13 cellular contexts compared by ENCODE assay signal in the genomic region with DNA sequence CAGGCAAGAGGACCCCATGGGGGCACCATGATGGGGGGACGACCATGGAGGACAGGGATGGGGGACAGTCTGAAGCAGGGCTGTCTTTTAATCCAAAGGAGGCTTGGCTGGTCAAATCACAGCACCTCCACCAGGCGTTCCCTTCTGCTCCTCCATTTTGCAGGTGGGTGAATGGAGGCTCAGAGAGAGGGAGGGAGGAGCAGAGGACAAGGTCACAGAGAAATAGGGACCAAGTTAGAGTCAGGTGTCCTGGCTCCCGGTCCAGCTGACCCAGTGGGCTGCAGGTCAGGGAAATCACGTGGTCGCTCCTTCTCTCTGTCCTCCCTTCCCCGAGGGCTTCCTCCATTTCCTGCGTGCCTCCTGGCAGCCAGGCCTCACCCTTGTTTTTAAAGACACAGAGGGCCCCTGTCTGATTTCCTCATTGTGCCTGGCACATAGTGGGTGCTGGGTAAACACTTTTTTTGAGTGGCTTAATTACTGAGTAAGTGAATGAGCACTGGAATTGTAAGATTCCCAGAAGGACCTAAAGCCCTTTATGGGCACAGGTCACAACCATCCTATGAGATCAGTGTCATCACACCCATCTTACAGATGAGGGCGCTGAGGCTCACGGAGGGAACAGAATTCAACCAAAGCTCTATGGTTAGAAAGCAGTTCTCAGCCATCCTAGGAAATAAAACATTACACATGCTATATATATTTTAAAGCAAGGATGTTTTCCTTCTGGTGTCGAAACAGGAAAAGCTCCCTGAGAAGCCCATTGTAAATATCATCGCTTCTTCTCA.
A peak's percentile ranks its signal among the peaks of the same experiment; 100 is the strongest.
DNase-seq lines count a peak whose midpoint lies in the region; ATAC-seq, FAIRE-seq and TF ChIP-seq lines count a peak whose summit lies in the region.
"Had no signal": no experiment of that assay in that cellular context is flagged by ENCODE, and none has a peak within 500 bp of the region (broad histone marks: within the 10 kb centered on the region; RNA-seq: fewer than 3 reads in every experiment).

No MANE protein-coding gene starts in this region.

- no peaks in the 10 kb centered on the region for H3K27me3 ChIP-seq in RWPE2 (ENCODE audit: insufficient read depth, poor library complexity, severe bottlenecking)
- no peaks in the 10 kb centered on the region for H3K27me3 ChIP-seq in tibial nerve
- H3K27me3 ChIP-seq: upper lobe of left lung had no signal

- intact Hi-C loops in activated CD4-positive, alpha-beta T cell treated with anti-CD3 and anti-CD28 coated beads for 36 hours (cut with DNase I, micrococcal nuclease): loop anchor here in 1 of 2 experiments (1.0 kb wide), 1 partner anchor 278 kb away; no protein-coding TSS in a partner anchor
- intact Hi-C loops in activated CD4-positive, alpha-beta T cell treated with anti-CD3 and anti-CD28 coated beads, Interleukin-2, amount 10 ng/mL, durations not matched to agents 24 days and 14 days (cut with micrococcal nuclease): no loop called here

- WGBS in tibial nerve, 2 donors: 36 to 49% methylated on average over 11 of the region's 11 CpGs

- H3K4me1 Mint-ChIP-seq in activated CD4-positive, alpha-beta T cell treated with anti-CD3 and anti-CD28 coated beads for 36 hours: no peaks in the 10 kb centered on the region
- H3K4me1 Mint-ChIP-seq in activated CD4-positive, alpha-beta T cell treated with anti-CD3 and anti-CD28 coated beads, Interleukin-2, amount 10 ng/mL, durations not matched to agents 24 days and 14 days: no peaks in the 10 kb centered on the region
- peaks cover 10% of the 10 kb centered on the region for H3K4me1 Mint-ChIP-seq in type B pancreatic cell (ENCODE audit: unreplicated experiment)
- H3K4me1 Mint-ChIP-seq in natural killer cell treated with Interleukin-12 subunit alpha and Interleukin-12 subunit beta and Interleukin-15 and Interleukin-18, amount 100 ng/mL, for 72 hours (ENCODE audit: low read depth in 2 of 2): no peaks in the 10 kb centered on the region

- no peaks in the 10 kb centered on the region for H3K36me3 Mint-ChIP-seq in activated CD4-positive, alpha-beta T cell treated with anti-CD3 and anti-CD28 coated beads for 36 hours (ENCODE audit: low read depth)
- H3K36me3 Mint-ChIP-seq in activated CD4-positive, alpha-beta T cell treated with anti-CD3 and anti-CD28 coated beads, Interleukin-2, amount 10 ng/mL, durations not matched to agents 24 days and 14 days (ENCODE audit: low read depth): no peaks in the 10 kb centered on the region
- no peaks in the 10 kb centered on the region for H3K36me3 Mint-ChIP-seq in type B pancreatic cell
- H3K36me3 Mint-ChIP-seq in natural killer cell treated with Interleukin-12 subunit alpha and Interleukin-12 subunit beta and Interleukin-15 and Interleukin-18, amount 100 ng/mL, for 72 hours: no peaks in the 10 kb centered on the region
- H3K36me3 Mint-ChIP-seq: naive B cell had no signal

- TF ChIP-seq POLR2A in tibial nerve (IDR thresholded peaks at IDR 0.05): no peak

- peak; percentile 19 for DNase-seq in activated CD4-positive, alpha-beta T cell treated with anti-CD3 and anti-CD28 coated beads for 36 hours
- DNase-seq in activated CD4-positive, alpha-beta T cell treated with anti-CD3 and anti-CD28 coated beads, Interleukin-2, amount 10 ng/mL, durations not matched to agents 24 days and 14 days: no peak
- DNase-seq in RWPE2 (ENCODE audit: low spot score) (no peak), fibroblast of the conjunctiva (ENCODE audit: low read depth) (peak; percentile 23), type B pancreatic cell (ENCODE audit: extremely low spot score, unreplicated experiment) (no peak), frontal cortex (ENCODE audit: low spot score in 2 of 2) (no peak), tibial nerve (ENCODE audit: low spot score in 2 of 2) (no peak)
- DNase-seq in natural killer cell treated with Interleukin-12 subunit alpha and Interleukin-12 subunit beta and Interleukin-15 and Interleukin-18, amount 100 ng/mL, for 72 hours (ENCODE audit: low spot score): no peak
- DNase-seq: gastrocnemius medialis; naive B cell; stimulated activated CD4-positive, alpha-beta T cell treated with anti-CD3 and anti-CD28 coated beads, Interleukin-4, amount 100 ng/mL, for 24 hours had no signal

- no peaks in the 10 kb centered on the region for H3K9me3 Mint-ChIP-seq in activated CD4-positive, alpha-beta T cell treated with anti-CD3 and anti-CD28 coated beads for 36 hours (ENCODE audit: low read depth)
- no peaks in the 10 kb centered on the region for H3K9me3 Mint-ChIP-seq in activated CD4-positive, alpha-beta T cell treated with anti-CD3 and anti-CD28 coated beads, Interleukin-2, amount 10 ng/mL, durations not matched to agents 24 days and 14 days
- H3K9me3 Mint-ChIP-seq in type B pancreatic cell: no peaks in the 10 kb centered on the region
- H3K9me3 Mint-ChIP-seq in natural killer cell treated with Interleukin-12 subunit alpha and Interleukin-12 subunit beta and Interleukin-15 and Interleukin-18, amount 100 ng/mL, for 72 hours: no peaks in the 10 kb centered on the region
- H3K9me3 Mint-ChIP-seq: naive B cell had no signal

- TF ChIP-seq EP300 in tibial nerve (IDR thresholded peaks at IDR 0.05): no peak

- H3K27ac Mint-ChIP-seq in activated CD4-positive, alpha-beta T cell treated with anti-CD3 and anti-CD28 coated beads for 36 hours: no peak overlapping the region
- H3K27ac Mint-ChIP-seq in activated CD4-positive, alpha-beta T cell treated with anti-CD3 and anti-CD28 coated beads, Interleukin-2, amount 10 ng/mL, durations not matched to agents 24 days and 14 days: no peak overlapping the region
- H3K27ac Mint-ChIP-seq in type B pancreatic cell: no peak overlapping the region
- H3K27ac Mint-ChIP-seq in natural killer cell treated with Interleukin-12 subunit alpha and Interleukin-12 subunit beta and Interleukin-15 and Interleukin-18, amount 100 ng/mL, for 72 hours: no peak overlapping the region

- CTCF ChIA-PET in activated CD4-positive, alpha-beta T cell treated with anti-CD3 and anti-CD28 coated beads for 36 hours (lab: Charles Lee): interaction anchor here (0.6 to 1.2 kb wide), 3 partner anchors 24 to 378 kb away, joined by 3 to 4 read pairs (median 4); partner anchors contain the start of gene FBXW11

- no peaks in the 10 kb centered on the region for H3K36me3 ChIP-seq in RWPE2 (ENCODE audit: low read depth)
- H3K36me3 ChIP-seq in tibial nerve: no peaks in the 10 kb centered on the region
- H3K36me3 ChIP-seq: gastrocnemius medialis, upper lobe of left lung had no signal

- FAIRE-seq in frontal cortex (lab: Jason Lieb, UNC): no peak
- FAIRE-seq: GM18507 had no signal

- H3K27ac ChIP-seq in RWPE2 (ENCODE audit: poor library complexity, severe bottlenecking) (no peak overlapping the region), tibial nerve (no peak overlapping the region)
- H3K27ac ChIP-seq: gastrocnemius medialis, upper lobe of left lung had no signal

- H3K4me1 ChIP-seq in RWPE2 (ENCODE audit: insufficient read depth, poor library complexity, severe bottlenecking): peaks cover 4% of the 10 kb centered on the region
- peaks cover 0 to 15% (median 2%) of the 10 kb centered on the region in 4 donors for H3K4me1 ChIP-seq in tibial nerve

- peaks cover 20% of the 10 kb centered on the region for H3K27me3 Mint-ChIP-seq in activated CD4-positive, alpha-beta T cell treated with anti-CD3 and anti-CD28 coated beads for 36 hours
- peaks cover 16% of the 10 kb centered on the region for H3K27me3 Mint-ChIP-seq in activated CD4-positive, alpha-beta T cell treated with anti-CD3 and anti-CD28 coated beads, Interleukin-2, amount 10 ng/mL, durations not matched to agents 24 days and 14 days
- peaks cover 59% of the 10 kb centered on the region for H3K27me3 Mint-ChIP-seq in type B pancreatic cell
- H3K27me3 Mint-ChIP-seq in natural killer cell treated with Interleukin-12 subunit alpha and Interleukin-12 subunit beta and Interleukin-15 and Interleukin-18, amount 100 ng/mL, for 72 hours: peaks cover 36 to 40% of the 10 kb centered on the region in 2 donors

- no peak overlapping the region for H3K4me3 Mint-ChIP-seq in activated CD4-positive, alpha-beta T cell treated with anti-CD3 and anti-CD28 coated beads for 36 hours
- no peak overlapping the region for H3K4me3 Mint-ChIP-seq in activated CD4-positive, alpha-beta T cell treated with anti-CD3 and anti-CD28 coated beads, Interleukin-2, amount 10 ng/mL, durations not matched to agents 24 days and 14 days
- peak overlapping the region; percentile 76 for H3K4me3 Mint-ChIP-seq in type B pancreatic cell
- H3K4me3 Mint-ChIP-seq in natural killer cell treated with Interleukin-12 subunit alpha and Interleukin-12 subunit beta and Interleukin-15 and Interleukin-18, amount 100 ng/mL, for 72 hours: no peak overlapping the region
- H3K4me3 Mint-ChIP-seq: naive B cell had no signal

- POLR2A ChIA-PET in activated CD4-positive, alpha-beta T cell treated with anti-CD3 and anti-CD28 coated beads for 36 hours (lab: Charles Lee): no interaction called here

- no peaks in the 10 kb centered on the region for H3K9me3 ChIP-seq in RWPE2 (ENCODE audit: severe bottlenecking)
- H3K9me3 ChIP-seq in tibial nerve: no peaks in the 10 kb centered on the region
- H3K9me3 ChIP-seq: gastrocnemius medialis, upper lobe of left lung had no signal

- TF ChIP-seq CTCF in RWPE2 (IDR thresholded peaks at IDR 0.05; ENCODE audit: poor library complexity, severe bottlenecking) (no peak), type B pancreatic cell (conservative IDR thresholded peaks at IDR 0.05) (no peak), tibial nerve (IDR thresholded peaks at IDR 0.05) (no peak)

- no peak for ATAC-seq in activated CD4-positive, alpha-beta T cell treated with anti-CD3 and anti-CD28 coated beads for 36 hours
- peak; percentile 9; the same call in 1 of the 3 replicates for ATAC-seq in RWPE2 (ENCODE audit: low read depth)
- no peak for ATAC-seq in natural killer cell treated with Interleukin-12 subunit alpha and Interleukin-12 subunit beta and Interleukin-15 and Interleukin-18, amount 100 ng/mL, for 72 hours
- ATAC-seq: gastrocnemius medialis had no signal

- H3K4me3 ChIP-seq in RWPE2 (ENCODE audit: severe bottlenecking) (no peak overlapping the region), tibial nerve (no peak overlapping the region)
- H3K4me3 ChIP-seq: gastrocnemius medialis, upper lobe of left lung had no signal

Comparison
In these comparisons a context has a peak if more than half of its experiments do, and no peak if none do; other contexts are left out.
1. DNase-seq: peak in activated CD4-positive, alpha-beta T cell treated with anti-CD3 and anti-CD28 coated beads for 36 hours (single experiment) and fibroblast of the conjunctiva (single experiment); none in activated CD4-positive, alpha-beta T cell treated with anti-CD3 and anti-CD28 coated beads, Interleukin-2, amount 10 ng/mL, durations not matched to agents 24 days and 14 days (single experiment), RWPE2 (single experiment), type B pancreatic cell (single experiment), natural killer cell treated with Interleukin-12 subunit alpha and Interleukin-12 subunit beta and Interleukin-15 and Interleukin-18, amount 100 ng/mL, for 72 hours (single experiment), frontal cortex (0 of 2) and tibial nerve (0 of 2).